Comparison of ENCODE assay signal across 16 cellular contexts in genomic region chr14:97057238-97057637, GRCh38.
"Had no signal": no experiment of that assay in that cellular context is flagged by ENCODE, and none has a peak within 500 bp of the region (broad histone marks: within the 10 kb centered on the region; RNA-seq: fewer than 3 reads in every experiment).

No MANE protein-coding gene starts in this region.

- DNase-seq: dermis blood vessel endothelial cell; dorsolateral prefrontal cortex; effector CD4-positive, alpha-beta T cell; effector memory CD4-positive, alpha-beta T cell; foreskin keratinocyte; head of caudate nucleus; heart right ventricle; hippocampal formation; left cardiac atrium; left lung; left ventricle myocardium superior; lower lobe of right lung; mesenchymal stem cell; mucosa of descending colon; naive B cell had no signal

- H3K4me3 Mint-ChIP-seq: mesothelial cell of epicardium, naive B cell had no signal

- H3K27ac Mint-ChIP-seq: mesothelial cell of epicardium had no signal

- H3K4me1 Mint-ChIP-seq: naive B cell had no signal

- H3K36me3 Mint-ChIP-seq: mesothelial cell of epicardium had no signal
